2 cellular contexts compared by ENCODE assay signal in the genomic region with DNA sequence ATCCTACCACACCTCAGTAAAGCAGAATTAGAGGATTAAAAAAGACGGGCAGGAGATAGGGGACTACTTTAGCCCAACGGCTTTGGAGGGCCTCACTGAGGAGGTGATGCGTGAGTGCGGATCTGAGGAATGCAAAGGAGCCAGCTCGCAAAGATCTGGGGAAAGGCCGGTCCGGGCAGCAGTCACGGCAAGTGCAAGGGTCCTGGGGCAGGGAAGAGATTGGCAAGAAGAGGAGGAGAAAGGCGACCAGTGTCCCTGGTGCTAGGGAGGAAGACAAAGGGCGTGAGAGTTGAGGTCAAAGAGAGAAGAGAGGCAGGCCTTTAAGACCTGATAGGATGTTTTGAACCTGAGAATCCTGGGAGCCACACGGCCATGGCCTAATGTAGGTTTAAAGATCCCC.
TF ChIP-seq lines count a peak whose summit lies in the region.

No MANE protein-coding gene starts in this region.

TF ChIP-seq in GM23338, 12 proteins besides CTCF, POLR2A, EP300 and RAD21:
- TF ChIP-seq STAT1 (IDR thresholded peaks at IDR 0.05; ENCODE audit: unreplicated experiment) (no peak), EZH2phosphoT487 (IDR thresholded peaks at IDR 0.05; ENCODE audit: unreplicated experiment) (no peak), CREB1 (CRISPR knock-in tag; IDR thresholded peaks at IDR 0.05; ENCODE audit: low read depth) (no peak)

TF ChIP-seq in K562, 482 proteins besides CTCF, POLR2A, EP300 and RAD21:
- TF ChIP-seq, protein P1, sequence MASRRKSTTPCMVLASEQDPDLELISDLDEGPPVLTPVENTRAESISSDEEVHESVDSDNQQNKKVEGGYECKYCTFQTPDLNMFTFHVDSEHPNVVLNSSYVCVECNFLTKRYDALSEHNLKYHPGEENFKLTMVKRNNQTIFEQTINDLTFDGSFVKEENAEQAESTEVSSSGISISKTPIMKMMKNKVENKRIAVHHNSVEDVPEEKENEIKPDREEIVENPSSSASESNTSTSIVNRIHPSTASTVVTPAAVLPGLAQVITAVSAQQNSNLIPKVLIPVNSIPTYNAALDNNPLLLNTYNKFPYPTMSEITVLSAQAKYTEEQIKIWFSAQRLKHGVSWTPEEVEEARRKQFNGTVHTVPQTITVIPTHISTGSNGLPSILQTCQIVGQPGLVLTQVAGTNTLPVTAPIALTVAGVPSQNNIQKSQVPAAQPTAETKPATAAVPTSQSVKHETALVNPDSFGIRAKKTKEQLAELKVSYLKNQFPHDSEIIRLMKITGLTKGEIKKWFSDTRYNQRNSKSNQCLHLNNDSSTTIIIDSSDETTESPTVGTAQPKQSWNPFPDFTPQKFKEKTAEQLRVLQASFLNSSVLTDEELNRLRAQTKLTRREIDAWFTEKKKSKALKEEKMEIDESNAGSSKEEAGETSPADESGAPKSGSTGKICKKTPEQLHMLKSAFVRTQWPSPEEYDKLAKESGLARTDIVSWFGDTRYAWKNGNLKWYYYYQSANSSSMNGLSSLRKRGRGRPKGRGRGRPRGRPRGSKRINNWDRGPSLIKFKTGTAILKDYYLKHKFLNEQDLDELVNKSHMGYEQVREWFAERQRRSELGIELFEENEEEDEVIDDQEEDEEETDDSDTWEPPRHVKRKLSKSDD (conservative IDR thresholded peaks at IDR 0.05; ENCODE audit: low read length), result no peak
- TF ChIP-seq BCOR (IDR thresholded peaks at IDR 0.05), result peak; percentile 38; the same call in 1 of the 2 replicates
- TF ChIP-seq SIRT6 (IDR thresholded peaks at IDR 0.05; ENCODE audit: low read depth, low read length), result no peak
- peak; percentile 34 for TF ChIP-seq RBM25 (IDR thresholded peaks at IDR 0.05; ENCODE audit: low read depth, low read length, severe bottlenecking)
- no peak for TF ChIP-seq PCBP2 (IDR thresholded peaks at IDR 0.05; ENCODE audit: low read depth, low read length, poor library complexity, severe bottlenecking)
- TF ChIP-seq, protein P2, sequence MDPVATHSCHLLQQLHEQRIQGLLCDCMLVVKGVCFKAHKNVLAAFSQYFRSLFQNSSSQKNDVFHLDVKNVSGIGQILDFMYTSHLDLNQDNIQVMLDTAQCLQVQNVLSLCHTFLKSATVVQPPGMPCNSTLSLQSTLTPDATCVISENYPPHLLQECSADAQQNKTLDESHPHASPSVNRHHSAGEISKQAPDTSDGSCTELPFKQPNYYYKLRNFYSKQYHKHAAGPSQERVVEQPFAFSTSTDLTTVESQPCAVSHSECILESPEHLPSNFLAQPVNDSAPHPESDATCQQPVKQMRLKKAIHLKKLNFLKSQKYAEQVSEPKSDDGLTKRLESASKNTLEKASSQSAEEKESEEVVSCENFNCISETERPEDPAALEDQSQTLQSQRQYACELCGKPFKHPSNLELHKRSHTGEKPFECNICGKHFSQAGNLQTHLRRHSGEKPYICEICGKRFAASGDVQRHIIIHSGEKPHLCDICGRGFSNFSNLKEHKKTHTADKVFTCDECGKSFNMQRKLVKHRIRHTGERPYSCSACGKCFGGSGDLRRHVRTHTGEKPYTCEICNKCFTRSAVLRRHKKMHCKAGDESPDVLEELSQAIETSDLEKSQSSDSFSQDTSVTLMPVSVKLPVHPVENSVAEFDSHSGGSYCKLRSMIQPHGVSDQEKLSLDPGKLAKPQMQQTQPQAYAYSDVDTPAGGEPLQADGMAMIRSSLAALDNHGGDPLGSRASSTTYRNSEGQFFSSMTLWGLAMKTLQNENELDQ (CRISPR knock-in tag; IDR thresholded peaks at IDR 0.05; ENCODE audit: borderline replicate concordance), result no peak
- TF ChIP-seq THRAP3 (IDR thresholded peaks at IDR 0.05; ENCODE audit: borderline replicate concordance), result no peak
- TF ChIP-seq C11orf30 (IDR thresholded peaks at IDR 0.05; ENCODE audit: low read depth), result no peak
- TF ChIP-seq TRIM25 (IDR thresholded peaks at IDR 0.05; ENCODE audit: borderline replicate concordance), result no peak
- no peak for TF ChIP-seq CEBPB (tag; IDR thresholded peaks at IDR 0.05)
- TF ChIP-seq, protein P3, sequence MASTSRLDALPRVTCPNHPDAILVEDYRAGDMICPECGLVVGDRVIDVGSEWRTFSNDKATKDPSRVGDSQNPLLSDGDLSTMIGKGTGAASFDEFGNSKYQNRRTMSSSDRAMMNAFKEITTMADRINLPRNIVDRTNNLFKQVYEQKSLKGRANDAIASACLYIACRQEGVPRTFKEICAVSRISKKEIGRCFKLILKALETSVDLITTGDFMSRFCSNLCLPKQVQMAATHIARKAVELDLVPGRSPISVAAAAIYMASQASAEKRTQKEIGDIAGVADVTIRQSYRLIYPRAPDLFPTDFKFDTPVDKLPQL (IDR thresholded peaks at IDR 0.05; ENCODE audit: extremely low read depth, insufficient read length), result no peak
- no peak for TF ChIP-seq ZNF695 (CRISPR knock-in tag; IDR thresholded peaks at IDR 0.05)
- no peak for TF ChIP-seq EGR1 (conservative IDR thresholded peaks at IDR 0.05)
- no peak for TF ChIP-seq STAT5B (CRISPR knock-in tag; IDR thresholded peaks at IDR 0.05)
- no peak for TF ChIP-seq ZNF445 (CRISPR knock-in tag; IDR thresholded peaks at IDR 0.05; ENCODE audit: low read depth)
- no peak for TF ChIP-seq KDM2B (CRISPR knock-in tag; IDR thresholded peaks at IDR 0.05)
- no peak for TF ChIP-seq SMARCA4 (IDR thresholded peaks at IDR 0.05)
- no peak for TF ChIP-seq NKRF (IDR thresholded peaks at IDR 0.05; ENCODE audit: borderline replicate concordance)
- 0 out of 2 replicates have a peak, but pooled peaks have one; percentile 21 for TF ChIP-seq SMARCA5 (IDR thresholded peaks at IDR 0.05)
- TF ChIP-seq XRCC3 (IDR thresholded peaks at IDR 0.05), result no peak
- no peak for TF ChIP-seq NCOA2 (IDR thresholded peaks at IDR 0.05; ENCODE audit: partially characterized antibody in 2 of 2)
- TF ChIP-seq, protein P4, sequence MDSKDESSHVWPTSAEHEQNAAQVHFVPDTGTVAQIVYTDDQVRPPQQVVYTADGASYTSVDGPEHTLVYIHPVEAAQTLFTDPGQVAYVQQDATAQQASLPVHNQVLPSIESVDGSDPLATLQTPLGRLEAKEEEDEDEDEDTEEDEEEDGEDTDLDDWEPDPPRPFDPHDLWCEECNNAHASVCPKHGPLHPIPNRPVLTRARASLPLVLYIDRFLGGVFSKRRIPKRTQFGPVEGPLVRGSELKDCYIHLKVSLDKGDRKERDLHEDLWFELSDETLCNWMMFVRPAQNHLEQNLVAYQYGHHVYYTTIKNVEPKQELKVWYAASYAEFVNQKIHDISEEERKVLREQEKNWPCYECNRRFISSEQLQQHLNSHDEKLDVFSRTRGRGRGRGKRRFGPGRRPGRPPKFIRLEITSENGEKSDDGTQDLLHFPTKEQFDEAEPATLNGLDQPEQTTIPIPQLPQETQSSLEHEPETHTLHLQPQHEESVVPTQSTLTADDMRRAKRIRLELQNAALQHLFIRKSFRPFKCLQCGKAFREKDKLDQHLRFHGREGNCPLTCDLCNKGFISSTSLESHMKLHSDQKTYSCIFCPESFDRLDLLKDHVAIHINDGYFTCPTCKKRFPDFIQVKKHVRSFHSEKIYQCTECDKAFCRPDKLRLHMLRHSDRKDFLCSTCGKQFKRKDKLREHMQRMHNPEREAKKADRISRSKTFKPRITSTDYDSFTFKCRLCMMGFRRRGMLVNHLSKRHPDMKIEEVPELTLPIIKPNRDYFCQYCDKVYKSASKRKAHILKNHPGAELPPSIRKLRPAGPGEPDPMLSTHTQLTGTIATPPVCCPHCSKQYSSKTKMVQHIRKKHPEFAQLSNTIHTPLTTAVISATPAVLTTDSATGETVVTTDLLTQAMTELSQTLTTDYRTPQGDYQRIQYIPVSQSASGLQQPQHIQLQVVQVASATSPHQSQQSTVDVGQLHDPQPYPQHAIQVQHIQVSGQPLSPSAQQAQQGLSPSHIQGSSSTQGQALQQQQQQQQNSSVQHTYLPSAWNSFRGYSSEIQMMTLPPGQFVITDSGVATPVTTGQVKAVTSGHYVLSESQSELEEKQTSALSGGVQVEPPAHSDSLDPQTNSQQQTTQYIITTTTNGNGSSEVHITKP (IDR thresholded peaks at IDR 0.05; ENCODE audit: partially characterized antibody), result no peak
- TF ChIP-seq DDX20 (tag; IDR thresholded peaks at IDR 0.05; ENCODE audit: low read depth), result no peak
- no peak for TF ChIP-seq PATZ1 (CRISPR knock-in tag; IDR thresholded peaks at IDR 0.05; ENCODE audit: borderline replicate concordance)
- no peak for TF ChIP-seq MTA2 (IDR thresholded peaks at IDR 0.05; ENCODE audit: low read depth)
- TF ChIP-seq THAP12 (CRISPR knock-in tag; IDR thresholded peaks at IDR 0.05), result no peak
